In the genomic region with DNA sequence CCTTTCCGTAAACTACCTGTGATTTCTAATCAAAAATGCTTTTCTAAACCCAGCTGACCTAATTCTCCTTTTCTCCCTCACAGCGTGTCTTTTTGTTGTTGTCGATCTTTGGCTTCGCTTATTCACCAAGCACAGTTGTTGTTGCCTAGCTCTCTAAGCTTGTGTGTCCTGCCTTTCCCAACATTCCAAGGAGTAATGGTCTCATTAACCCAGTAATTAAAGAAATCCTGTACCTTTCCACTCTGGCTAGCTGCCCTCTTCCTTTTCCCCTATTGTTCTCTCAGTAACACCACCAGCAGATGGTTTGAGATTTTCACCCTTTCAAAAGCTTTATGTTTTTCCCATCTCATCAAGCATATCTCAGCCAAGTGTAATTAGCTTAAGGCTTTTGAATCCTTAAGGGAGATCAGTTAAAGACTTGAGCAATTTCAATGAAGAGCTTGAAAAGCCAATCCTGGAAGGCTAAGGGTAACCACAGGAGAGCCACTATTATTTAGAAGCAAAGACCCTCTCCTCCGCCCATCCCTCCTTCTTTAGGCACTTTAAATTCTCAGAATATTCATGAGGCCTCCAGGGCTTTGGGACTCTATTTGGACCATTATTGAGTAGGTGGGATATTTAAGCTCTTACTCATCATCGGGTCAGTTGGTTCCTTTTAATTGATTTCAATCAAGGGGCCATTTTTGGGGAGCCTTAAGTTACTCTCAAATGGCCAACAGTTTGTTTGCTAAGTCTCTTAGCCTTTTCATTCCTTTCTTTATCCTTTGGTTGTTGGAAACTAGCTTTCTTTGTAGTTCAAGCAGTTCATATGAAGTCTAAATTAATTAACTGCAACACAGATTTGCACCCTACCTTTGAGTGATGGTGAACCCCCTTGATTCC, we compare ENCODE assay signal across 26 cellular contexts.
A peak's percentile ranks its signal among the peaks of the same experiment; 100 is the strongest.
DNase-seq lines count a peak whose midpoint lies in the region; ATAC-seq and TF ChIP-seq lines count a peak whose summit lies in the region.
"Had no signal": no experiment of that assay in that cellular context is flagged by ENCODE, and none has a peak within 500 bp of the region (broad histone marks: within the 10 kb centered on the region; RNA-seq: fewer than 3 reads in every experiment).

No MANE protein-coding gene starts in this region.

- H3K9me3 Mint-ChIP-seq in nephron progenitor cell: no peaks in the 10 kb centered on the region

- no peaks in the 10 kb centered on the region for H3K36me3 ChIP-seq in A673 (ENCODE audit: insufficient read depth, low read length, poor library complexity, severe bottlenecking)
- H3K36me3 ChIP-seq: MG63 had no signal

- H3K4me3 ChIP-seq in A673 (ENCODE audit: low read depth, low read length, poor library complexity, severe bottlenecking): no peak overlapping the region
- H3K4me3 ChIP-seq: BLaER1, MG63, skin epidermis had no signal

- H3K4me1 ChIP-seq in A673 (ENCODE audit: insufficient read depth, low read length, poor library complexity, severe bottlenecking): no peaks in the 10 kb centered on the region

- in situ Hi-C loops in G401 (cut with HindIII; ENCODE audit: low sequenced_read_pairs): no loop called here

- intact Hi-C loops in cardiac septum (cut with DNase I): no loop called here
- intact Hi-C loops in A673 (cut with micrococcal nuclease; ENCODE audit: unreplicated experiment): no loop called here

- H3K4me1 Mint-ChIP-seq in nephron progenitor cell: no peaks in the 10 kb centered on the region

- TF ChIP-seq CTCF in nephron progenitor cell (IDR thresholded peaks at IDR 0.05) (no peak), A673 (conservative IDR thresholded peaks at IDR 0.05; ENCODE audit: low read depth, low read length) (no peak)

- no peaks in the 10 kb centered on the region for H3K36me3 Mint-ChIP-seq in nephron progenitor cell (ENCODE audit: low read depth)
- H3K36me3 Mint-ChIP-seq: activated naive CD8-positive, alpha-beta T cell; type B pancreatic cell had no signal

- H3K27me3 Mint-ChIP-seq in nephron progenitor cell (ENCODE audit: low read depth, poor library complexity): peaks cover 11% of the 10 kb centered on the region
- H3K27me3 Mint-ChIP-seq: activated naive CD8-positive, alpha-beta T cell; type B pancreatic cell had no signal

- POLR2A ChIA-PET in A673 (lab: Charles Lee; ENCODE audit: low non-redundant PET): no interaction called here

- no peak overlapping the region for H3K4me3 Mint-ChIP-seq in nephron progenitor cell
- H3K4me3 Mint-ChIP-seq: activated naive CD8-positive, alpha-beta T cell; type B pancreatic cell had no signal

- no TSS peak for BruUV-seq in A673 (replicated peaks; lab: Mats Ljungman, UMichigan)

- peak; percentile 94 for DNase-seq in G401 (ENCODE audit: low spot score)
- DNase-seq in NCI-H2171 treated with DMSO at 0.1 percent for 48 hours (lab: John Stamatoyannopoulos, UW): peak; percentile 85
- DNase-seq in cerebellar cortex (ENCODE audit: low spot score): peak; percentile 93
- no peak for DNase-seq in nephron progenitor cell
- no peak for DNase-seq in NAMALWA (ENCODE audit: low spot score)
- no peak for DNase-seq in cardiac septum (ENCODE audit: low spot score)
- DNase-seq in A673 (ENCODE audit: low spot score): no peak
- DNase-seq: activated CD4-positive, alpha-beta T cell treated with anti-CD3 and anti-CD28 coated beads, Interleukin-2, amount 50 U/mL, for 4 hours; activated CD4-positive, CD25-positive, alpha-beta regulatory T cell; activated CD8-positive, alpha-beta memory T cell treated with anti-CD3 and anti-CD28 coated beads, Interleukin-2, amount 50 U/mL, for 4 hours; aorta; central memory CD4-positive, alpha-beta T cell; COR-L47; HCEC 1CT; mammary epithelial cell; MG63; NCI-H1417 treated with DMSO at 0.1 percent for 48 hours; NCI-H2081 treated with DMSO at 0.1 percent for 48 hours; NCI-H510A treated with DMSO at 0.1 percent for 48 hours; occipital lobe; T-helper 9 cell had no signal

- no peak for ATAC-seq in HG03025 (IDR thresholded peaks at IDR 0.05; ENCODE audit: low FRiP score, unreplicated experiment)

- no peaks in the 10 kb centered on the region for H3K27me3 ChIP-seq in A673 (replicated peaks; ENCODE audit: insufficient read depth, low read depth, low read length, poor library complexity)
- H3K27me3 ChIP-seq: BLaER1, MG63 had no signal

- H3K27ac Mint-ChIP-seq in nephron progenitor cell: peak overlapping the region; percentile 14
- H3K27ac Mint-ChIP-seq: activated naive CD8-positive, alpha-beta T cell; type B pancreatic cell had no signal

- CTCF ChIA-PET in A673 (lab: Charles Lee): no interaction called here

- no peak overlapping the region for H3K27ac ChIP-seq in A673 (ENCODE audit: low read depth, low read length, poor library complexity, severe bottlenecking)
- H3K27ac ChIP-seq: BLaER1, skin epidermis had no signal

- peaks cover 19% of the 10 kb centered on the region for H3K9me3 ChIP-seq in A673 (ENCODE audit: low read depth, low read length, poor library complexity, severe bottlenecking)
- H3K9me3 ChIP-seq: MG63 had no signal

Comparison
In these comparisons a context has a peak if more than half of its experiments do, and no peak if none do; other contexts are left out.
1. DNase-seq: peak in G401 (single experiment), NCI-H2171 treated with DMSO at 0.1 percent for 48 hours (single experiment) and cerebellar cortex (single experiment); none in nephron progenitor cell (single experiment), NAMALWA (single experiment), cardiac septum (single experiment) and A673 (single experiment).